In the genomic region with DNA sequence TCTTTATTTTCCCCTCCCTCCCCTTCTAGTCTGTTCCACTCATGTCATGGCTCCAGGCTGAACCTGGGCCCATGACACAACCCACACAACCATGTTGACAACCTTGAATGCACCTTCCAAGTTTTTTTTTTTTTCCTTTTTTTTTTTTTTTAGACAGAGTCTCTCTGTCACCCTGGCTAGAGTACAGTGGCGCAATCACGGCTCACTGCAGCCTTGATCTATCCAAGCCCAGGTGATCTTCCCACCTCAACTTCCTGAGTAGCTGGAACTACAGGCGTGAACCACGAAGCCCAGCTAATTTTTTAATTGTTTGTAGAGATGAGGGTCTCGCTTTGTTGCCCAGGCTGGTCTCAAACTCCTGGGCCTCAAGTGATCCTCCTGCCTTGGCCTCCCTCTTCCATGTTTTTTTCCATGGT, we compare ENCODE assay signal across 24 cellular contexts.
"Had no signal": no experiment of that assay in that cellular context is flagged by ENCODE, and none has a peak within 500 bp of the region (broad histone marks: within the 10 kb centered on the region; RNA-seq: fewer than 3 reads in every experiment).

No MANE protein-coding gene starts in this region.

- DNase-seq: activated CD4-positive, alpha-beta T cell treated with anti-CD3 and anti-CD28 coated beads for 36 hours; activated CD4-positive, alpha-beta T cell treated with anti-CD3 and anti-CD28 coated beads, Interleukin-2, amount 10 ng/mL, durations not matched to agents 7 days and 5 days; activated CD4-positive, alpha-beta T cell treated with anti-CD3 and anti-CD28 coated beads, Interleukin-2, amount 50 U/mL, for 48 hours; activated CD8-positive, alpha-beta T cell treated with anti-CD3 and anti-CD28 coated beads, Interleukin-2, amount 10 ng/mL, durations not matched to agents 7 days and 5 days; activated gamma-delta T cell; activated naive CD4-positive, alpha-beta T cell treated with anti-CD3 and anti-CD28 coated beads for 36 hours; activated T-cell treated with anti-CD3 and anti-CD28 coated beads, Interleukin-2, amount 50 U/mL, for 24 hours; anterior cingulate cortex; brain microvascular endothelial cell; central memory CD4-positive, alpha-beta T cell; Kasumi-1; MG63; MV-4-11; NCI-H1092; NCI-H1436 treated with DMSO at 0.1 percent for 48 hours; NCI-H1694 treated with DMSO at 0.1 percent for 48 hours; NCI-H2029; NCI-H345; NCI-H524 treated with DMSO at 0.1 percent for 48 hours; SHP77 treated with DMSO at 0.1 percent for 48 hours; SK-N-SH had no signal

- ATAC-seq: activated CD4-positive, alpha-beta T cell treated with anti-CD3 and anti-CD28 coated beads for 36 hours; activated CD4-positive, CD25-positive, alpha-beta regulatory T cell treated with anti-CD3 and anti-CD28 coated beads, Interleukin-2, amount 50 U/mL, for 24 hours; activated CD8-positive, alpha-beta T cell treated with anti-CD3 and anti-CD28 coated beads, Interleukin-2, amount 10 ng/mL, durations not matched to agents 7 days and 5 days; activated naive CD4-positive, alpha-beta T cell treated with anti-CD3 and anti-CD28 coated beads, Interleukin-2, amount 50 U/mL, for 72 hours had no signal

- H3K4me3 ChIP-seq: MG63, SJSA1 had no signal

- H3K27me3 ChIP-seq: brain microvascular endothelial cell, MG63, SJSA1 had no signal

- H3K9me2 ChIP-seq: SK-N-SH had no signal

- H3K4me1 ChIP-seq: SJSA1 had no signal

- H3K27ac ChIP-seq: brain microvascular endothelial cell, SJSA1 had no signal

- H3K36me3 ChIP-seq: brain microvascular endothelial cell, MG63, SJSA1 had no signal

- H3K9ac ChIP-seq: SK-N-SH had no signal

- H3K9me3 ChIP-seq: MG63, SJSA1, SK-N-SH had no signal

- H3K4me2 ChIP-seq: SK-N-SH had no signal
